8 cellular contexts compared by ENCODE assay signal in the genomic region with DNA sequence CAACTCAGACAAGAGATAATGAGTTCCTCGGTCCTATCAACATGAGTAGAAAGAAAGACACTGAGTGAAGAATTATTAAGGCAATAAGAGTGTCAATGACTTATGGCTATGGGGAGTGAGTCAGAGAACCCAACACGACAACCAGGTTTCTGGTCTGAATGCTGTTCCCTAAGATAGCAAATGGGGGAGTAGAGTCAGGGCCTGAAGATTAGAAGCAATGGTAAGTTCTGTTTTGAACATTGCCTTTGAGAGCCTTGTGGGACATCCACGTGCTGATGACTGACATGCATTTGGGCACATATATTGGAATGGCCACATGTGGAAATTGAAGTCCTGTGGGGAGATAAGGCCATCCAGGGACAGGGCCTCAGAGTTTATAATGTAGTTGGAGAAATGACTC.
"Had no signal": no experiment of that assay in that cellular context is flagged by ENCODE, and none has a peak within 500 bp of the region (broad histone marks: within the 10 kb centered on the region; RNA-seq: fewer than 3 reads in every experiment).

No MANE protein-coding gene starts in this region.

- DNase-seq: H9, HCEC 1CT, Karpas-422, KBM-7 had no signal

- H3K9ac ChIP-seq: KMS-11 had no signal

- H3K27ac ChIP-seq: HL-60, KMS-11 had no signal

- ATAC-seq: GM23338, HepG2 had no signal

- H3K4me3 ChIP-seq: GM23338 had no signal

- H2AFZ ChIP-seq: GM23338 had no signal

- H3K4me2 ChIP-seq: GM23338, KMS-11 had no signal
